ENCODE assay signal across 18 cellular contexts in genomic region chr1:22888320-22889075, GRCh38.
DNase-seq lines count a peak whose midpoint lies in the region; ATAC-seq and TF ChIP-seq lines count a peak whose summit lies in the region.
"Had no signal": no experiment of that assay in that cellular context is flagged by ENCODE, and none has a peak within 500 bp of the region (broad histone marks: within the 10 kb centered on the region; RNA-seq: fewer than 3 reads in every experiment).

No MANE protein-coding gene starts in this region.

- DNase-seq in AG04450 (ENCODE audit: low read depth, low spot score) (no peak), HT1080 (ENCODE audit: low read depth) (peak; percentile 68), brain microvascular endothelial cell (peak; percentile 18), glomerular visceral epithelial cell (ENCODE audit: extremely low spot score) (peak; percentile 59), DMS114 treated with DMSO at 0.1 percent for 48 hours (lab: John Stamatoyannopoulos, UW; ENCODE audit: unreplicated experiment) (no peak), germinal center (ENCODE audit: low spot score) (no peak)
- no peak for DNase-seq in CD8-positive, alpha-beta T cell
- DNase-seq: activated T-cell treated with anti-CD3 and anti-CD28 coated beads, Interleukin-2, amount 50 U/mL, for 24 hours; right cardiac atrium; stimulated activated CD4-positive, alpha-beta T cell treated with anti-CD3 and anti-CD28 coated beads, Interleukin-2, amount 100 ng/mL, for 48 hours had no signal

- H3K4me3 ChIP-seq in AG04450 (ENCODE audit: low read depth, low read length) (no peak overlapping the region), brain microvascular endothelial cell (ENCODE audit: low read depth, low read length) (no peak overlapping the region)
- no peak overlapping the region for H3K4me3 ChIP-seq in CD8-positive, alpha-beta T cell (ENCODE audit: low read depth, low read length)
- H3K4me3 ChIP-seq: HAP-1, testis had no signal

- H3K36me3 Mint-ChIP-seq in CD8-positive, alpha-beta T cell: no peaks in the 10 kb centered on the region
- H3K36me3 Mint-ChIP-seq: activated naive CD4-positive, alpha-beta T cell treated with anti-CD3 and anti-CD28 coated beads, Interleukin-2, amount 50 U/mL, for 24 hours; immature natural killer cell; memory B cell had no signal

- in situ Hi-C loops in brain microvascular endothelial cell (cut with HindIII; ENCODE audit: low pct_ligation_motif_present, low sequenced_read_pairs): loop anchor here (25.0 kb wide), 1 partner anchor 201 kb away; no protein-coding TSS in a partner anchor

- H3K27me3 Mint-ChIP-seq in CD8-positive, alpha-beta T cell (ENCODE audit: low read depth): no peaks in the 10 kb centered on the region

- H3K27ac ChIP-seq in AG04450 (ENCODE audit: low read depth, low read length) (peak overlapping the region; percentile 11), brain microvascular endothelial cell (no peak overlapping the region)
- H3K27ac ChIP-seq in CD8-positive, alpha-beta T cell (ENCODE audit: low read depth, low read length): no peak overlapping the region
- H3K27ac ChIP-seq: neutrophil, testis had no signal

- no peak overlapping the region for H3K4me3 Mint-ChIP-seq in CD8-positive, alpha-beta T cell
- H3K4me3 Mint-ChIP-seq: activated naive CD4-positive, alpha-beta T cell treated with anti-CD3 and anti-CD28 coated beads, Interleukin-2, amount 50 U/mL, for 24 hours; activated T-cell treated with anti-CD3 and anti-CD28 coated beads, Interleukin-2, amount 50 U/mL, for 24 hours; immature natural killer cell; memory B cell had no signal

- ATAC-seq in HG02981 (IDR thresholded peaks at IDR 0.05; ENCODE audit: unreplicated experiment): no peak
- no peak for ATAC-seq in CD8-positive, alpha-beta T cell

- no peak overlapping the region for H3K27ac Mint-ChIP-seq in CD8-positive, alpha-beta T cell
- H3K27ac Mint-ChIP-seq: activated naive CD4-positive, alpha-beta T cell treated with anti-CD3 and anti-CD28 coated beads, Interleukin-2, amount 50 U/mL, for 24 hours; activated T-cell treated with anti-CD3 and anti-CD28 coated beads, Interleukin-2, amount 50 U/mL, for 24 hours had no signal

- intact Hi-C loops in CD8-positive, alpha-beta T cell (cut with DNase I, micrococcal nuclease): loop anchor here in 1 of 2 experiments (2.0 kb wide), 1 partner anchor 184 kb away; no protein-coding TSS in a partner anchor

- CTCF ChIA-PET in AG04450 (lab: Charles Lee): interaction anchor here (0.7 to 5.1 kb wide), 11 partner anchors 9 to 216 kb away, joined by 3 to 49 read pairs (median 4); no protein-coding TSS in a partner anchor
- CTCF ChIA-PET in CD8-positive, alpha-beta T cell (lab: Charles Lee): interaction anchor here (1.1 kb wide), 1 partner anchor 8 kb away, joined by 3 read pairs; no protein-coding TSS in a partner anchor

- peaks cover 10% of the 10 kb centered on the region for H3K4me1 Mint-ChIP-seq in CD8-positive, alpha-beta T cell (ENCODE audit: low read depth)

- H3K4me1 ChIP-seq in CD8-positive, alpha-beta T cell (ENCODE audit: insufficient read depth, low read length): peaks cover 5% of the 10 kb centered on the region
- H3K4me1 ChIP-seq: Caco-2, HAP-1, testis had no signal

- H3K27me3 ChIP-seq in AG04450 (ENCODE audit: control insufficient read depth, insufficient read depth, low read length) (no peaks in the 10 kb centered on the region), brain microvascular endothelial cell (replicated peaks) (no peaks in the 10 kb centered on the region)
- H3K27me3 ChIP-seq in CD8-positive, alpha-beta T cell (ENCODE audit: insufficient read depth, low read length): no peaks in the 10 kb centered on the region
- H3K27me3 ChIP-seq: neutrophil, testis had no signal

- peaks cover 4% of the 10 kb centered on the region for H3K36me3 ChIP-seq in brain microvascular endothelial cell (replicated peaks)
- H3K36me3 ChIP-seq in CD8-positive, alpha-beta T cell (ENCODE audit: insufficient read depth, low read length): no peaks in the 10 kb centered on the region
- H3K36me3 ChIP-seq: HAP-1, neutrophil had no signal

- TF ChIP-seq CTCF in AG04450 (IDR thresholded peaks at IDR 0.05; ENCODE audit: low read depth, low read length): no peak
- no peak for TF ChIP-seq CTCF in brain microvascular endothelial cell (IDR thresholded peaks at IDR 0.05; ENCODE audit: low read depth, low read length, missing control alignments)
- TF ChIP-seq CTCF in CD8-positive, alpha-beta T cell (IDR thresholded peaks at IDR 0.05): no peak

- H3K9me3 ChIP-seq in AG04450 (ENCODE audit: control insufficient read depth, insufficient read depth, low read length): peaks cover 3% of the 10 kb centered on the region; the same call in 1 of the 2 replicates
- H3K9me3 ChIP-seq in CD8-positive, alpha-beta T cell (ENCODE audit: low read length): no peaks in the 10 kb centered on the region
- H3K9me3 ChIP-seq: Caco-2, HAP-1, neutrophil, testis had no signal

- POLR2A ChIA-PET in AG04450 (lab: Yijun Ruan, JAX): interaction anchor here (0.7 kb wide), 1 partner anchor 214 kb away, joined by 3 read pairs; no protein-coding TSS in a partner anchor
- POLR2A ChIA-PET in CD8-positive, alpha-beta T cell (lab: Charles Lee): no interaction called here

- H3K9me3 Mint-ChIP-seq in CD8-positive, alpha-beta T cell: no peaks in the 10 kb centered on the region
- H3K9me3 Mint-ChIP-seq: activated naive CD4-positive, alpha-beta T cell treated with anti-CD3 and anti-CD28 coated beads, Interleukin-2, amount 50 U/mL, for 24 hours; activated T-cell treated with anti-CD3 and anti-CD28 coated beads, Interleukin-2, amount 50 U/mL, for 24 hours; immature natural killer cell; memory B cell had no signal

Comparison
In these comparisons a context has a peak if more than half of its experiments do, and no peak if none do; other contexts are left out.
1. DNase-seq: peak in HT1080 (single experiment), brain microvascular endothelial cell (single experiment) and glomerular visceral epithelial cell (single experiment); none in AG04450 (single experiment), DMS114 treated with DMSO at 0.1 percent for 48 hours (single experiment), CD8-positive, alpha-beta T cell (0 of 7) and germinal center (single experiment).